ENCODE assay signal across 24 cellular contexts in the genomic region with DNA sequence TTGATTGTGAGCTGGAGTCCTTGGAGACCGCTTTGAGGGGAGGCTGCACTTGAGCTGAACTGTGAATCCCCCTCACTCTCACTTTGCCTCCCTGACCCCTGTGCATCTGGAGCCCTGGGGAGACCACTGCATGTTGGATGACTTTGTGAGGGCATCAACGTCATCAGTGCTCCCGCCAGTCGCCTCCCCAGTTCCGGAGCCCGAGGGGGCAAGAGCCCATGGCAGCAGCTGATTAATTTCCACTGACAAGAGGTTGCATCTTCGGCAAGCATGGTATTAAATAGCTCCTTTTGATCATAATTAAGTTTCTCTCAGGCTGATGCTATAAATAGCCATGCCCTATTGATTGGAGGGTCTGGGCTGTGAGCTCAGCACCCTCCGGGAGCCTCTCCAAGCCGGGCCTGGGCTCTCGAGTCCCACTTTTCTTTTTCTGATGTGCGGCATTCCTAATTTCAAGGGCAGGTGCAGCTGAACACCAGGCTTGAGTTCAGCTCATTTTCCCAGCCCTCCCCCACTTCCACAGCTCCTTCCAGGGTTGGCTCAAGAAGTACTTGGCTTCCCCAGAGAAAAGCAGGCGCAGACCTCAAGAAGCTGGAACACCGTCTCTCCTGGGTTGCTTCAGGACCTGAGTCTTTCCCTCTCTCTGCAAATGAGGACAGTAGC. TPM values are rescaled to one million over a fixed set of nuclear protein-coding genes. Genes with fewer than 3 reads are reported as not detected.
DNase-seq lines count a peak whose midpoint lies in the region; TF ChIP-seq lines count a peak whose summit lies in the region.
"Had no signal": no experiment of that assay in that cellular context is flagged by ENCODE, and none has a peak within 500 bp of the region (broad histone marks: within the 10 kb centered on the region; RNA-seq: fewer than 3 reads in every experiment).

No MANE protein-coding gene starts in this region.

- intact Hi-C loops in thyroid gland (cut with DNase I), result no loop called here

- TF ChIP-seq CTCF in thyroid gland (IDR thresholded peaks at IDR 0.05), result no peak

- TF ChIP-seq POLR2A in thyroid gland (IDR thresholded peaks at IDR 0.05), result no peak

- no peak overlapping the region for H3K27ac ChIP-seq in thyroid gland
- H3K27ac ChIP-seq: skin epidermis had no signal

- DNase-seq in NCI-H524 (lab: John Stamatoyannopoulos, UW) (peak; percentile 50 to 62), NCI-H524 treated with DMSO at 0.1 percent for 48 hours (lab: John Stamatoyannopoulos, UW) (no peak), NCI-H2227 treated with DMSO at 0.1 percent for 48 hours (lab: John Stamatoyannopoulos, UW) (peak; percentile 77), medulla oblongata (ENCODE audit: extremely low spot score) (peak; percentile 34), thyroid gland (peak; percentile 15 to 16), COLO668 (lab: John Stamatoyannopoulos, UW; ENCODE audit: unreplicated experiment) (no peak), NCI-H82 treated with DMSO at 0.1 percent for 48 hours (lab: John Stamatoyannopoulos, UW; ENCODE audit: unreplicated experiment) (no peak), COR-L47 (lab: John Stamatoyannopoulos, UW) (no peak)
- DNase-seq: activated CD4-positive, alpha-beta T cell treated with anti-CD3 and anti-CD28 coated beads, Interleukin-2, amount 50 U/mL, for 48 hours; activated naive CD4-positive, alpha-beta T cell treated with Interleukin-2 at 50 U/mL for 16 hours; CD4-positive, CD25-positive, alpha-beta regulatory T cell; dermis blood vessel endothelial cell; heart left ventricle; HFFc6; mucosa of descending colon; NCI-H526; occipital lobe; SHP77; stimulated activated naive CD4-positive, alpha-beta T cell; T-helper 17 cell had no signal

- H3K27me3 ChIP-seq in thyroid gland, result no peaks in the 10 kb centered on the region
- H3K27me3 ChIP-seq: heart left ventricle had no signal

- H3K4me1 ChIP-seq in thyroid gland, result no peaks in the 10 kb centered on the region

- 59 to 67% methylated on average over 13 of the region's 13 CpGs for WGBS in thyroid gland, 2 donors

- no peaks in the 10 kb centered on the region for H3K36me3 ChIP-seq in thyroid gland
- H3K36me3 ChIP-seq: heart left ventricle had no signal

- no peaks in the 10 kb centered on the region for H3K9me3 ChIP-seq in thyroid gland
- H3K9me3 ChIP-seq: heart left ventricle, mucosa of descending colon had no signal

- no peak overlapping the region for H3K4me3 ChIP-seq in thyroid gland (replicated peaks in 1 of 3)
- H3K4me3 ChIP-seq: heart left ventricle, K562, mucosa of descending colon, skin epidermis had no signal

RNA-seq across cellular contexts. Expression of gene KCND3, which starts 33.2 kb away (rescaled TPM):
- 1 to 10 TPM; 1.8 to 5.3 (median 4.2) TPM for total RNA-seq in thyroid gland
- total RNA-seq: Daoy; K562; natural killer cell treated with Interleukin-12 subunit alpha and Interleukin-12 subunit beta and Interleukin-15 and Interleukin-18, amount 100 ng/mL, for 72 hours had no signal

Comparison
In these comparisons a context has a peak if more than half of its experiments do, and no peak if none do; other contexts are left out.
1. DNase-seq: peak in NCI-H524 (2 of 2), NCI-H2227 treated with DMSO at 0.1 percent for 48 hours (single experiment), medulla oblongata (single experiment) and thyroid gland (2 of 2); none in NCI-H524 treated with DMSO at 0.1 percent for 48 hours (single experiment), COLO668 (single experiment), NCI-H82 treated with DMSO at 0.1 percent for 48 hours (single experiment) and COR-L47 (single experiment).